ENCODE assay signal across 1 cellular context in genomic region chr11:83193315-83194283, GRCh38.
A peak's percentile ranks its signal among the peaks of the same experiment; 100 is the strongest.
TF ChIP-seq lines count a peak whose summit lies in the region.

ANKRD42 (plus strand) TSS chr11:83193712; CDS start chr11:83194671, 959 bp downstream.

TF ChIP-seq in K562, 482 proteins besides CTCF, POLR2A, EP300 and RAD21 (continued from another document and continues in another):
- 0 out of 2 replicates have a peak, but pooled peaks have one; percentile 3 for TF ChIP-seq MGA (IDR thresholded peaks at IDR 0.05)
- peak; percentile 67 for TF ChIP-seq POLR2G (IDR thresholded peaks at IDR 0.05; ENCODE audit: low read depth, low read length)
- TF ChIP-seq COPS2 (conservative IDR thresholded peaks at IDR 0.05) = no peak
- TF ChIP-seq VEZF1 (CRISPR knock-in tag; IDR thresholded peaks at IDR 0.05) = peak; percentile 53
- TF ChIP-seq SMARCA4 (IDR thresholded peaks at IDR 0.05) = no peak
- peak; percentile 79 for TF ChIP-seq JUND (IDR thresholded peaks at IDR 0.05; ENCODE audit: borderline replicate concordance, low read depth, low read length)
- peak; percentile 68; the same call in 1 of the 3 replicates for TF ChIP-seq JUND (tag; IDR thresholded peaks at IDR 0.05; ENCODE audit: borderline replicate concordance, low read depth, low read length)
- TF ChIP-seq MED1 (CRISPR knock-in tag; IDR thresholded peaks at IDR 0.05; ENCODE audit: borderline replicate concordance) = no peak
- 0 out of 2 replicates have a peak, but pooled peaks have one; percentile 59 for TF ChIP-seq E2F1 (CRISPR knock-in tag; IDR thresholded peaks at IDR 0.05)
- TF ChIP-seq HDAC2 (IDR thresholded peaks at IDR 0.05) = peak; percentile 68
- TF ChIP-seq ZBTB1 (CRISPR knock-in tag; IDR thresholded peaks at IDR 0.05; ENCODE audit: borderline replicate concordance, low read depth) = peak; percentile 66; the same call in 1 of the 2 replicates
- no peak for TF ChIP-seq ZNF263 (CRISPR knock-in tag; IDR thresholded peaks at IDR 0.05; ENCODE audit: borderline replicate concordance)
- no peak for TF ChIP-seq ZNF280B (CRISPR knock-in tag; IDR thresholded peaks at IDR 0.05)
- TF ChIP-seq ZNF41 (CRISPR knock-in tag; conservative IDR thresholded peaks at IDR 0.05) = no peak
- no peak for TF ChIP-seq SETDB1 (IDR thresholded peaks at IDR 0.05; ENCODE audit: low read length)
- peak; percentile 96 for TF ChIP-seq GMEB1 (CRISPR knock-in tag; IDR thresholded peaks at IDR 0.05)
- no peak for TF ChIP-seq KLF10 (CRISPR knock-in tag; IDR thresholded peaks at IDR 0.05)
- no peak for TF ChIP-seq ZNF76 (CRISPR knock-in tag; IDR thresholded peaks at IDR 0.05; ENCODE audit: borderline replicate concordance)
- TF ChIP-seq YY1 (IDR thresholded peaks at IDR 0.05; ENCODE audit: borderline replicate concordance in 1 of 3, control insufficient read depth in 1 of 3, extremely low read depth in 1 of 3, insufficient read depth in 3 of 3, insufficient read length in 1 of 3, insufficient replicate concordance in 2 of 3, low read depth in 1 of 3, low read length in 2 of 3) = peak in 2 of 3 experiments; percentile 16 to 50
- no peak for TF ChIP-seq IRF1 (CRISPR knock-in tag; IDR thresholded peaks at IDR 0.05; ENCODE audit: borderline replicate concordance)
- no peak for TF ChIP-seq ID3 (CRISPR knock-in tag; IDR thresholded peaks at IDR 0.05)
- TF ChIP-seq ID3 (tag; IDR thresholded peaks at IDR 0.05) = no peak
- no peak for TF ChIP-seq ZNF551 (CRISPR knock-in tag; IDR thresholded peaks at IDR 0.05)
- peak; percentile 92 for TF ChIP-seq CREB1 (IDR thresholded peaks at IDR 0.05)
- TF ChIP-seq CREB1 (CRISPR knock-in tag; IDR thresholded peaks at IDR 0.05) = peak; percentile 86
- no peak for TF ChIP-seq RHOXF2B (CRISPR knock-in tag; conservative IDR thresholded peaks at IDR 0.05)
- TF ChIP-seq EGR1 (conservative IDR thresholded peaks at IDR 0.05) = no peak; the same call in none of the 2 replicates
- TF ChIP-seq SIN3A (IDR thresholded peaks at IDR 0.05; ENCODE audit: borderline replicate concordance in 2 of 2, control insufficient read depth in 1 of 2, low read depth in 2 of 2, low read length in 2 of 2) = peak; percentile 89 to 95; a peak in 3 of 4 replicates
- no peak for TF ChIP-seq ATF1 (CRISPR knock-in tag; IDR thresholded peaks at IDR 0.05)
- TF ChIP-seq ATF1 (tag; IDR thresholded peaks at IDR 0.05) = peak; percentile 93
- TF ChIP-seq CHAMP1 (IDR thresholded peaks at IDR 0.05) = no peak
- TF ChIP-seq IFI16 (CRISPR knock-in tag; IDR thresholded peaks at IDR 0.05) = no peak
- TF ChIP-seq ZNF764 (CRISPR knock-in tag; IDR thresholded peaks at IDR 0.05; ENCODE audit: low read depth) = no peak
- TF ChIP-seq CREB3L1 (IDR thresholded peaks at IDR 0.05; ENCODE audit: borderline replicate concordance, low read depth) = peak; percentile 49; the same call in 1 of the 2 replicates
- TF ChIP-seq SRF (CRISPR knock-in tag; IDR thresholded peaks at IDR 0.05) = no peak; a peak in 1 of 4 replicates
